1 cellular context compared by ENCODE assay signal in the genomic region with DNA sequence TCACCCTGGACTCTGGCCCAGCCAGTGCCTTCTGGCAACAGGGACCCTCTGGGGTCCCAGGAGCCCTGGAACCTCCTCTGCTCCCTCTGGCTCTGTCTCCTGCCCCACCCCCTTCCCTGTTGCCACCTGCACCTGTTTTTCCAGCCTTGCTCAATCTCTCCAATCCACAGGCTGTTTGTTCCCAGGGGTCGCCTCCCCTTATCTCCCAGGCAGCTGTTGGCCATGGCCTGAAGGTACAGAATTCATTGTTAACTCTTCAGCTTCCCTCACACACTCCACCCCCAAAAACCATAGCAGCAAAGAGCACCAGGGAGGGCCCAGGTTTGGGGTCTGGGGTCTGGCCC.
TF ChIP-seq lines count a peak whose summit lies in the region.

No MANE protein-coding gene starts in this region.

TF ChIP-seq in K562, 482 proteins besides CTCF, POLR2A, EP300 and RAD21 (continued from another document):
- TF ChIP-seq, protein P1, sequence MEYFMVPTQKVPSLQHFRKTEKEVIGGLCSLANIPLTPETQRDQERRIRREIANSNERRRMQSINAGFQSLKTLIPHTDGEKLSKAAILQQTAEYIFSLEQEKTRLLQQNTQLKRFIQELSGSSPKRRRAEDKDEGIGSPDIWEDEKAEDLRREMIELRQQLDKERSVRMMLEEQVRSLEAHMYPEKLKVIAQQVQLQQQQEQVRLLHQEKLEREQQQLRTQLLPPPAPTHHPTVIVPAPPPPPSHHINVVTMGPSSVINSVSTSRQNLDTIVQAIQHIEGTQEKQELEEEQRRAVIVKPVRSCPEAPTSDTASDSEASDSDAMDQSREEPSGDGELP (CRISPR knock-in tag; IDR thresholded peaks at IDR 0.05; ENCODE audit: borderline replicate concordance) = peak; percentile 36; the same call in 1 of the 2 replicates
